Comparison of ENCODE assay signal across 8 cellular contexts in the genomic region with DNA sequence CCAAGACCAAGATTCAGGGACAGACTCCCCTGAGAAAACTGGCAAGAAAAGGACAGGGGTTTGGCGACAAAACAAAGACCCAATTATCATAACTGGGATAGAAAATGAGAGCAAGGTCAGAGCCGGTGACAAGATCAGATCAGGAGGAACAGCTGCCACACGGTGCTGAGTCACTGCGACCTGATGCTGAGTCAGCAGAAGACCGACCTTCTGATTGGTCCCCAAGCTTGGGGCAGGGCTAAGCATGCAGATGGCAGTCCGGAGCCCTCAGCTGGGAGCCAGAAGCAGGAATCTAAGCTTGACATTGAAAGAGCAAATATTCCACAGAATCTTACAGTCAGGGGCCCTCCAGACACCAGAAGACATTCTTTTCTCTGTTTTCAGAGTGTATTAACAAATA. TPM values are rescaled to one million over a fixed set of nuclear protein-coding genes. Genes with fewer than 3 reads are reported as not detected.
A peak's percentile ranks its signal among the peaks of the same experiment; 100 is the strongest.
DNase-seq lines count a peak whose midpoint lies in the region; FAIRE-seq and TF ChIP-seq lines count a peak whose summit lies in the region.

No MANE protein-coding gene starts in this region.

- no peak overlapping the region for H3K4me3 ChIP-seq in HEK293 (ENCODE audit: low read depth, low read length)
- H3K4me3 ChIP-seq in Loucy (ENCODE audit: low read length, poor library complexity, severe bottlenecking), result peak overlapping the region; percentile 2
- no peak overlapping the region for H3K4me3 ChIP-seq in astrocyte (ENCODE audit: insufficient read depth, low read depth, low read length)
- H3K4me3 ChIP-seq in smooth muscle cell, result no peak overlapping the region

- peak overlapping the region; percentile 40 for H3K4me2 ChIP-seq in Loucy (ENCODE audit: low read depth, low read length, poor library complexity, severe bottlenecking)
- H3K4me2 ChIP-seq in astrocyte (ENCODE audit: low read length), result peak overlapping the region; percentile 54
- H3K4me2 ChIP-seq in smooth muscle cell, result peak overlapping the region; percentile 72

- WGBS in smooth muscle cell (ENCODE audit: low lambda C conversion rate), result 2% methylated on average over 6 of the region's 6 CpGs

- peak; percentile 65 for DNase-seq in GM10248 (ENCODE audit: extremely low spot score)
- peak; percentile 68 for DNase-seq in RCC 7860 (ENCODE audit: low spot score)
- DNase-seq in astrocyte (ENCODE audit: low read depth), result peak; percentile 74
- DNase-seq in iPS DF 19.7 (ENCODE audit: low read depth, low spot score), result peak; percentile 91
- DNase-seq in smooth muscle cell (lab: John Stamatoyannopoulos, UW; ENCODE audit: unreplicated experiment), result peak; percentile 19
- no peak for DNase-seq in GM19239 (ENCODE audit: insufficient read length, low spot score)

- H4K20me1 ChIP-seq in Loucy (ENCODE audit: insufficient read depth, low read length, poor library complexity, severe bottlenecking) (no peaks in the 10 kb centered on the region), astrocyte (ENCODE audit: insufficient read depth, low read length) (no peaks in the 10 kb centered on the region), smooth muscle cell (ENCODE audit: low read depth) (no peaks in the 10 kb centered on the region)

- no peaks in the 10 kb centered on the region for H3K9me3 Mint-ChIP-seq in astrocyte (ENCODE audit: unreplicated experiment)

- H3K9me3 ChIP-seq in HEK293 (ENCODE audit: control insufficient read depth, insufficient read depth, low read depth, low read length) (no peaks in the 10 kb centered on the region), Loucy (ENCODE audit: insufficient read depth, low read depth, low read length) (no peaks in the 10 kb centered on the region), astrocyte (ENCODE audit: insufficient read depth, low read depth, low read length) (no peaks in the 10 kb centered on the region), smooth muscle cell (replicated peaks; ENCODE audit: low read depth) (no peaks in the 10 kb centered on the region)

- peak overlapping the region; percentile 70 for H3K27ac Mint-ChIP-seq in astrocyte (ENCODE audit: unreplicated experiment)

- no peaks in the 10 kb centered on the region for H3F3A ChIP-seq in Loucy (ENCODE audit: low read depth)
- H3F3A ChIP-seq in smooth muscle cell (ENCODE audit: low read depth), result no peaks in the 10 kb centered on the region

- no peak overlapping the region for H3K27ac ChIP-seq in HEK293 (ENCODE audit: extremely low read depth, low read depth, low read length)
- H3K27ac ChIP-seq in astrocyte (ENCODE audit: low read depth, low read length), result no peak overlapping the region
- peak overlapping the region; percentile 10 for H3K27ac ChIP-seq in smooth muscle cell (ENCODE audit: low read depth)

- no peaks in the 10 kb centered on the region for H3K4me1 ChIP-seq in HEK293 (ENCODE audit: control insufficient read depth, insufficient read depth, low read length)
- H3K4me1 ChIP-seq in Loucy (ENCODE audit: insufficient read depth, low read length, poor library complexity, severe bottlenecking), result no peaks in the 10 kb centered on the region
- H3K4me1 ChIP-seq in astrocyte (ENCODE audit: insufficient read depth, low read length), result peaks cover 6% of the 10 kb centered on the region
- H3K4me1 ChIP-seq in smooth muscle cell (ENCODE audit: low read depth), result no peaks in the 10 kb centered on the region

- peaks cover 2% of the 10 kb centered on the region for H3K36me3 Mint-ChIP-seq in astrocyte (ENCODE audit: low read depth, unreplicated experiment)

- POLR2A ChIA-PET in GM10248 (lab: Yijun Ruan, JAX), result no interaction called here
- POLR2A ChIA-PET in HEK293 (lab: Yijun Ruan, JAX), result interaction anchor here (0.5 to 1.0 kb wide), 2 partner anchors 24 to 30 kb away, joined by 3 read pairs; no protein-coding TSS in a partner anchor

- H3K9ac ChIP-seq in Loucy (ENCODE audit: low read depth, low read length, poor library complexity, severe bottlenecking) (no peak overlapping the region), astrocyte (ENCODE audit: low read length) (no peak overlapping the region), smooth muscle cell (ENCODE audit: low read depth) (peak overlapping the region; percentile 7)

- H3K79me2 ChIP-seq in Loucy (ENCODE audit: insufficient read depth, low read length) (no peaks in the 10 kb centered on the region), astrocyte (ENCODE audit: insufficient read depth, low read length) (no peaks in the 10 kb centered on the region), smooth muscle cell (ENCODE audit: low read depth) (no peaks in the 10 kb centered on the region)

- CTCF ChIA-PET in GM10248 (lab: Yijun Ruan, JAX), result no interaction called here
- CTCF ChIA-PET in HEK293 (lab: Yijun Ruan, JAX), result interaction anchor here (0.6 kb wide), 1 partner anchor 287 kb away, joined by 4 read pairs; no protein-coding TSS in a partner anchor

- no peaks in the 10 kb centered on the region for H3K27me3 Mint-ChIP-seq in astrocyte (ENCODE audit: low read depth, unreplicated experiment)

- H3K27me3 ChIP-seq in Loucy (ENCODE audit: insufficient read depth, low read length, poor library complexity, severe bottlenecking), result no peaks in the 10 kb centered on the region
- no peaks in the 10 kb centered on the region for H3K27me3 ChIP-seq in astrocyte (ENCODE audit: insufficient read depth, low read length)
- H3K27me3 ChIP-seq in smooth muscle cell (ENCODE audit: low read depth), result no peaks in the 10 kb centered on the region

- no peak overlapping the region for H3K4me3 Mint-ChIP-seq in astrocyte (ENCODE audit: unreplicated experiment)

- FAIRE-seq in RCC 7860 (lab: Jason Lieb, UNC) (no peak), astrocyte (lab: Jason Lieb, UNC) (peak; percentile 82), GM19239 (lab: Jason Lieb, UNC) (no peak)

- H2AFZ ChIP-seq in Loucy (ENCODE audit: low read length) (peak overlapping the region; percentile 28; the same call in 1 of the 2 replicates), astrocyte (ENCODE audit: low read depth, low read length) (peak overlapping the region; percentile 27), smooth muscle cell (ENCODE audit: low read depth) (peak overlapping the region; percentile 70)

- TF ChIP-seq CTCF in GM10248 (IDR thresholded peaks at IDR 0.05; ENCODE audit: control extremely low read depth, extremely low read depth, low read depth, missing control alignments), result no peak
- no peak for TF ChIP-seq CTCF in HEK293 (tag by site-specific recombination; IDR thresholded peaks at IDR 0.05)
- no peak for TF ChIP-seq CTCF in Loucy (conservative IDR thresholded peaks at IDR 0.05; ENCODE audit: low read length)
- no peak for TF ChIP-seq CTCF in astrocyte (IDR thresholded peaks at IDR 0.05; ENCODE audit: insufficient read depth, low read depth, low read length)
- TF ChIP-seq CTCF in smooth muscle cell (IDR thresholded peaks at IDR 0.05; ENCODE audit: borderline replicate concordance, insufficient read depth, poor library complexity, severe bottlenecking), result no peak

- peaks cover 15% of the 10 kb centered on the region for H3K4me1 Mint-ChIP-seq in astrocyte (ENCODE audit: low read depth, unreplicated experiment)

- H3K9me2 ChIP-seq in Loucy (replicated peaks; ENCODE audit: low read depth, low read length), result no peaks in the 10 kb centered on the region

- H3K36me3 ChIP-seq in HEK293 (ENCODE audit: control insufficient read depth in 2 of 2, insufficient read depth in 1 of 2, low read length in 2 of 2) (no peaks in the 10 kb centered on the region), Loucy (ENCODE audit: insufficient read depth, low read length) (no peaks in the 10 kb centered on the region), astrocyte (ENCODE audit: insufficient read depth, low read length) (no peaks in the 10 kb centered on the region), smooth muscle cell (ENCODE audit: low read depth) (no peaks in the 10 kb centered on the region)

TF ChIP-seq in HEK293, 187 proteins besides CTCF, POLR2A, EP300 and RAD21 (continues in another document):
- TF ChIP-seq, protein P1, sequence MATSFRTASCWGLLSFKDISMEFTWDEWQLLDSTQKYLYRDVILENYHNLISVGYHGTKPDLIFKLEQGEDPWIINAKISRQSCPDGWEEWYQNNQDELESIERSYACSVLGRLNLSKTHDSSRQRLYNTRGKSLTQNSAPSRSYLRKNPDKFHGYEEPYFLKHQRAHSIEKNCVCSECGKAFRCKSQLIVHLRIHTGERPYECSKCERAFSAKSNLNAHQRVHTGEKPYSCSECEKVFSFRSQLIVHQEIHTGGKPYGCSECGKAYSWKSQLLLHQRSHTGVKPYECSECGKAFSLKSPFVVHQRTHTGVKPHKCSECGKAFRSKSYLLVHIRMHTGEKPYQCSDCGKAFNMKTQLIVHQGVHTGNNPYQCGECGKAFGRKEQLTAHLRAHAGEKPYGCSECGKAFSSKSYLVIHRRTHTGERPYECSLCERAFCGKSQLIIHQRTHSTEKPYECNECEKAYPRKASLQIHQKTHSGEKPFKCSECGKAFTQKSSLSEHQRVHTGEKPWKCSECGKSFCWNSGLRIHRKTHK (tag by site-specific recombination; IDR thresholded peaks at IDR 0.05), result no peak
- TF ChIP-seq, protein P2, sequence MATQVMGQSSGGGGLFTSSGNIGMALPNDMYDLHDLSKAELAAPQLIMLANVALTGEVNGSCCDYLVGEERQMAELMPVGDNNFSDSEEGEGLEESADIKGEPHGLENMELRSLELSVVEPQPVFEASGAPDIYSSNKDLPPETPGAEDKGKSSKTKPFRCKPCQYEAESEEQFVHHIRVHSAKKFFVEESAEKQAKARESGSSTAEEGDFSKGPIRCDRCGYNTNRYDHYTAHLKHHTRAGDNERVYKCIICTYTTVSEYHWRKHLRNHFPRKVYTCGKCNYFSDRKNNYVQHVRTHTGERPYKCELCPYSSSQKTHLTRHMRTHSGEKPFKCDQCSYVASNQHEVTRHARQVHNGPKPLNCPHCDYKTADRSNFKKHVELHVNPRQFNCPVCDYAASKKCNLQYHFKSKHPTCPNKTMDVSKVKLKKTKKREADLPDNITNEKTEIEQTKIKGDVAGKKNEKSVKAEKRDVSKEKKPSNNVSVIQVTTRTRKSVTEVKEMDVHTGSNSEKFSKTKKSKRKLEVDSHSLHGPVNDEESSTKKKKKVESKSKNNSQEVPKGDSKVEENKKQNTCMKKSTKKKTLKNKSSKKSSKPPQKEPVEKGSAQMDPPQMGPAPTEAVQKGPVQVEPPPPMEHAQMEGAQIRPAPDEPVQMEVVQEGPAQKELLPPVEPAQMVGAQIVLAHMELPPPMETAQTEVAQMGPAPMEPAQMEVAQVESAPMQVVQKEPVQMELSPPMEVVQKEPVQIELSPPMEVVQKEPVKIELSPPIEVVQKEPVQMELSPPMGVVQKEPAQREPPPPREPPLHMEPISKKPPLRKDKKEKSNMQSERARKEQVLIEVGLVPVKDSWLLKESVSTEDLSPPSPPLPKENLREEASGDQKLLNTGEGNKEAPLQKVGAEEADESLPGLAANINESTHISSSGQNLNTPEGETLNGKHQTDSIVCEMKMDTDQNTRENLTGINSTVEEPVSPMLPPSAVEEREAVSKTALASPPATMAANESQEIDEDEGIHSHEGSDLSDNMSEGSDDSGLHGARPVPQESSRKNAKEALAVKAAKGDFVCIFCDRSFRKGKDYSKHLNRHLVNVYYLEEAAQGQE (tag by site-specific recombination; IDR thresholded peaks at IDR 0.05), result peak; percentile 49; the same call in 1 of the 2 replicates

RNA-seq across cellular contexts. Expression of a gene that starts 19.1 kb away (rescaled TPM):
- total RNA-seq in astrocyte, result 19.3 and 22.7 TPM in 2 replicates
- total RNA-seq in smooth muscle cell, result 14.4 and 14.7 TPM in 2 replicates
- polyA plus RNA-seq in smooth muscle cell, result 10.0 and 12.9 TPM in 2 replicates

RNA-seq across cellular contexts. Expression of a gene that starts 28.9 kb away (rescaled TPM):
- total RNA-seq in astrocyte (92.5 and 98.7 TPM in 2 replicates), smooth muscle cell (133 and 149 TPM in 2 replicates)
- polyA plus RNA-seq in smooth muscle cell, result 109 and 131 TPM in 2 replicates
